8 cellular contexts compared by ENCODE assay signal in the genomic region with DNA sequence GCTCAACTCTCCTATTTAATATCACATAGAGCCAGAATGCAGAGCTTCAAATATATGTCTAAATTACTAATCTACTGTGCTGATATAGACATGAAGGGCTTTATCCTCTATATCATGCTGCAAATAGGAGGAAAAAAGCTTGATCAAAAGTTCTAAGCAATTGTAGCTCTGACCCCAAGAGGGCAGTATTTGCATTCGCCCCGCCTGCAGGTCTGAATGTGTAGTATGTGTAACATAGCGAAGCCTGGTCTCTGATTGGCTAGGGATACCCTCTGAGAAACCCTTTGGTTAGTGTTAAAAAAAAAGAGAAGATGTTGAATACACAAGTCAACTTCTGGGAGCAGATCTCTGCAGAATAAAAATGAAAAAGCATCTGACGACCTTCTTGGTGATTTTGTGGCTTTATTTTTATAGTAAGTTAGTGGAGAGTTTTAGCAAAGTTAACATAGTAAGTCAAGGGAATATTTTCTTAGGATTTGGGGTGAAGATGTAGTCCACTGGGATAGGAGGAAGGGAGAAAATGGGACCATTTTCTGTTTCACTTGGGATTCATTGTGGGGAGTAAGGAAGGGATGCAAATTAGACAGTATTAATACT.
DNase-seq lines count a peak whose midpoint lies in the region; ATAC-seq lines count a peak whose summit lies in the region.

No MANE protein-coding gene starts in this region.

- ATAC-seq in activated CD4-positive, CD25-positive, alpha-beta regulatory T cell treated with anti-CD3 and anti-CD28 coated beads, Interleukin-2, amount 50 U/mL, for 24 hours, result peak; percentile 90 to 97
- ATAC-seq in sciatic nerve, result no peak
- ATAC-seq in HG03039 (IDR thresholded peaks at IDR 0.05; ENCODE audit: unreplicated experiment), result no peak

- no peak for DNase-seq in activated CD4-positive, CD25-positive, alpha-beta regulatory T cell treated with anti-CD3 and anti-CD28 coated beads, Interleukin-2, amount 50 U/mL, for 72 hours
- DNase-seq in NCI-H82 (lab: John Stamatoyannopoulos, UW) (peak; percentile 96), activated T-cell treated with anti-CD3 and anti-CD28 coated beads for 48 hours (ENCODE audit: low read depth) (peak; percentile 21), iPS-NIHi7 (ENCODE audit: extremely low spot score) (peak; percentile 85), sciatic nerve (ENCODE audit: low spot score) (no peak), NCI-H2029 (lab: John Stamatoyannopoulos, UW) (no peak)

- intact Hi-C loops in sciatic nerve (cut with DNase I), result no loop called here

Comparison
In these comparisons a context has a peak if more than half of its experiments do, and no peak if none do; other contexts are left out.
1. ATAC-seq: peak in activated CD4-positive, CD25-positive, alpha-beta regulatory T cell treated with anti-CD3 and anti-CD28 coated beads, Interleukin-2, amount 50 U/mL, for 24 hours (2 of 2); none in sciatic nerve (single experiment) and HG03039 (single experiment).
2. DNase-seq: peak in NCI-H82 (single experiment), activated T-cell treated with anti-CD3 and anti-CD28 coated beads for 48 hours (single experiment) and iPS-NIHi7 (single experiment); none in activated CD4-positive, CD25-positive, alpha-beta regulatory T cell treated with anti-CD3 and anti-CD28 coated beads, Interleukin-2, amount 50 U/mL, for 72 hours (single experiment), sciatic nerve (single experiment) and NCI-H2029 (single experiment).